29 cellular contexts compared by ENCODE assay signal in genomic region chr5:14834062-14834461, GRCh38.
"Had no signal": no experiment of that assay in that cellular context is flagged by ENCODE, and none has a peak within 500 bp of the region (broad histone marks: within the 10 kb centered on the region; RNA-seq: fewer than 3 reads in every experiment).

No MANE protein-coding gene starts in this region.

- H3K4me3 Mint-ChIP-seq: immature natural killer cell; mesothelial cell of epicardium; naive B cell; natural killer cell; nephron progenitor cell; neural progenitor cell; stimulated activated naive CD8-positive, alpha-beta T cell treated with anti-CD3 and anti-CD28 coated beads, Interleukin-15, Interleukin-2, amounts not matched to agents 100 ng/mL and 50 ng/mL, for 24 hours; type B pancreatic cell had no signal

- H3K9me3 ChIP-seq: neutrophil, right atrium auricular region, suprapubic skin, thoracic aorta, tibial artery, uterus had no signal

- H3K4me1 ChIP-seq: parathyroid adenoma, uterus had no signal

- H3K36me3 ChIP-seq: neural progenitor cell, neutrophil, right atrium auricular region, suprapubic skin, thoracic aorta, tibial artery, uterus had no signal

- H2AFZ ChIP-seq: neural progenitor cell, parathyroid adenoma had no signal

- H3K36me3 Mint-ChIP-seq: natural killer cell, neural progenitor cell had no signal

- H3K9ac ChIP-seq: neural progenitor cell, parathyroid adenoma had no signal

- H3K27ac ChIP-seq: left ventricle myocardium inferior, neural progenitor cell, neutrophil, parathyroid adenoma, right atrium auricular region, suprapubic skin, thoracic aorta, tibial artery, uterus had no signal

- H3K9me3 Mint-ChIP-seq: immature natural killer cell; mesothelial cell of epicardium; naive B cell; natural killer cell; neural progenitor cell; stimulated activated naive CD8-positive, alpha-beta T cell treated with anti-CD3 and anti-CD28 coated beads, Interleukin-15, Interleukin-2, amounts not matched to agents 100 ng/mL and 50 ng/mL, for 24 hours; type B pancreatic cell had no signal

- FAIRE-seq: islet of Langerhans, kidney had no signal

- DNase-seq: hypothalamus; immature natural killer cell; kidney; left ventricle myocardium inferior; mesendoderm; naive B cell; natural killer cell; nephron progenitor cell; occipital lobe; stimulated activated CD4-positive, alpha-beta T cell treated with anti-CD3 and anti-CD28 coated beads, Interleukin-12 subunit alpha, Interleukin-12 subunit beta, amount 100 ng/mL, for 4 hours; stimulated activated CD4-positive, alpha-beta T cell treated with anti-CD3 and anti-CD28 coated beads, Interleukin-15, amount 100 ng/mL, for 24 hours; stimulated activated CD4-positive, alpha-beta T cell treated with anti-CD3 and anti-CD28 coated beads, Interleukin-2, amount 100 ng/mL, for 24 hours; stimulated activated CD4-positive, alpha-beta T cell treated with anti-CD3 and anti-CD28 coated beads, Interleukin-4, amount 100 ng/mL, for 1 hour; stimulated activated naive CD4-positive, alpha-beta T cell; tibial artery; uterus had no signal

- H3K27me3 ChIP-seq: neural progenitor cell, neutrophil, right atrium auricular region, suprapubic skin, tibial artery, uterus had no signal

- H3K4me3 ChIP-seq: left ventricle myocardium inferior, lung, neural progenitor cell, right atrium auricular region, skin epidermis, suprapubic skin, thoracic aorta, tibial artery, uterus had no signal

- ATAC-seq: natural killer cell, sciatic nerve had no signal

- H3K27ac Mint-ChIP-seq: immature natural killer cell; mesothelial cell of epicardium; natural killer cell; nephron progenitor cell; stimulated activated naive CD8-positive, alpha-beta T cell treated with anti-CD3 and anti-CD28 coated beads, Interleukin-15, Interleukin-2, amounts not matched to agents 100 ng/mL and 50 ng/mL, for 24 hours; type B pancreatic cell had no signal

- H3K4me2 ChIP-seq: neural progenitor cell had no signal

- H3K4me1 Mint-ChIP-seq: mesothelial cell of epicardium, neural progenitor cell had no signal
